In the genomic region with DNA sequence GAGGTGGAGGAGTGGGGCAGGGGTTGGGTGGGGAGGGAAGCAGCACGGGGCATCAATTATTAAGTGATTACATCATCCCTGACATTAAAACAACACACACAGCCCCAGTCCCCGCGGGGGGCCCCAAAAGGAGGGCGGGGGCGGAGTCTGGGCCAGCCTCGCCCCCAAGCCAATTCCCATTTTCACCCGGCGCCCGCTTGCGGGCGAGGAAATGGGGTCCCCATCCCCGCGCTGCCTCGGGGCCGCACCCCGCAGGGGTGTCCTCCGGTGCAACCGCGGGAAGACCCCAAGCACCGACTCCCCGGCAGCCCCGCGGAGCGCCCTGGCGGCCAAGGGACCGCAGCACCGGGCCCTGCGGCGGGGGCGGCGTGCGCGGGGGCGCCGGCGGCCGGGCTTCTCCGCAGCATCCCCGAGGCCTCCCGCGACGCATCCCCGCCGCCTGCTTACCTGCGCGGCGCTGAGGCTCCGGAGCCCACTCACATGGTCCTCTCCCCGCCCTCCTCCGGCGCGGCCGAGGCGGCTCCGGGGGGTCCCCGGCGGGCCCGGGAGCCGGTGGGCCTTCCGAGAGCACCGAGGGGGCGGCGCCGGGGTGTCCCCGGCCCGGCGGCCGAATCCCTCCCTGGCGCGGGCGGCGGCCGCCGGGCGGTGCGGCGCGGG, we compare ENCODE assay signal across 7 cellular contexts.
DNase-seq lines count a peak whose midpoint lies in the region; ATAC-seq, FAIRE-seq and TF ChIP-seq lines count a peak whose summit lies in the region.

No MANE protein-coding gene starts in this region.

- no peaks in the 10 kb centered on the region for H4K20me1 ChIP-seq in OCI-LY1 (ENCODE audit: insufficient read depth, low read length)

- H3K4me2 ChIP-seq in OCI-LY1 (ENCODE audit: low read length) = peak overlapping the region; percentile 93

- intact Hi-C loops in head of caudate nucleus (cut with DNase I) = loop anchor here (5.0 to 10.0 kb wide), 3 partner anchors 112 to 160 kb away; no protein-coding TSS in a partner anchor

- TF ChIP-seq CTCF in OCI-LY1 (IDR thresholded peaks at IDR 0.05; ENCODE audit: low read length) = no peak

- H3K9me3 ChIP-seq in OCI-LY1 (ENCODE audit: low read length) = no peaks in the 10 kb centered on the region

- no peaks in the 10 kb centered on the region for H3F3A ChIP-seq in OCI-LY1 (ENCODE audit: insufficient read depth, low read length)

- peaks cover 11% of the 10 kb centered on the region for H3K4me1 ChIP-seq in OCI-LY1 (ENCODE audit: insufficient read depth, low read length, severe bottlenecking)

- H3K79me2 ChIP-seq in OCI-LY1 (ENCODE audit: insufficient read depth, low read length) = no peaks in the 10 kb centered on the region

- DNase-seq in activated gamma-delta T cell treated with Interleukin-2 at 50 U/mL for 16 hours (peak; percentile 53), head of caudate nucleus (peak in 36 of 42 donors; percentile 27 to 78 (median 50)), pons (ENCODE audit: low spot score) (peak; percentile 34), urothelium cell line (ENCODE audit: low spot score) (peak; percentile 14)

- H3K4me3 ChIP-seq in OCI-LY1 (ENCODE audit: low read depth, low read length, poor library complexity, severe bottlenecking) = peak overlapping the region; percentile 62

- ATAC-seq in GM18861 (IDR thresholded peaks at IDR 0.05; ENCODE audit: unreplicated experiment) (peak; percentile 10), HG02943 (IDR thresholded peaks at IDR 0.05; ENCODE audit: low read depth, unreplicated experiment) (peak; percentile 22)

- no peak overlapping the region; the same call in 1 of the 2 replicates for H3K9ac ChIP-seq in OCI-LY1 (ENCODE audit: low read length)

- no peak overlapping the region for H2AFZ ChIP-seq in OCI-LY1 (ENCODE audit: low read length)

- FAIRE-seq in urothelium cell line (lab: Jason Lieb, UNC) = no peak

- H3K9me2 ChIP-seq in OCI-LY1 (ENCODE audit: low read depth, low read length) = no peaks in the 10 kb centered on the region

- no peaks in the 10 kb centered on the region; the same call in 1 of the 2 replicates for H3K27me3 ChIP-seq in OCI-LY1 (ENCODE audit: insufficient read depth, low read length)

- no peaks in the 10 kb centered on the region for H3K36me3 ChIP-seq in OCI-LY1 (ENCODE audit: insufficient read depth, low read length)

- no peak overlapping the region for H3K27ac ChIP-seq in OCI-LY1 (ENCODE audit: low read depth, low read length, poor library complexity, severe bottlenecking)
